In genomic region chr1:29286194-29286767, GRCh38 we compare ENCODE assay signal across 22 cellular contexts. TPM values are rescaled to one million over a fixed set of nuclear protein-coding genes. Genes with fewer than 3 reads are reported as not detected.
DNase-seq lines count a peak whose midpoint lies in the region; ATAC-seq and TF ChIP-seq lines count a peak whose summit lies in the region.
"Had no signal": no experiment of that assay in that cellular context is flagged by ENCODE, and none has a peak within 500 bp of the region (broad histone marks: within the 10 kb centered on the region; RNA-seq: fewer than 3 reads in every experiment).

No MANE protein-coding gene starts in this region.

- 94 to 97% methylated on average over 4 of the region's 4 CpGs for WGBS in heart right ventricle, 2 donors

- H3K27me3 Mint-ChIP-seq in type B pancreatic cell = no peaks in the 10 kb centered on the region
- H3K27me3 Mint-ChIP-seq in endothelial cell (ENCODE audit: unreplicated experiment) = peaks cover 7% of the 10 kb centered on the region

- no peaks in the 10 kb centered on the region for H3K9me3 Mint-ChIP-seq in type B pancreatic cell
- H3K9me3 Mint-ChIP-seq in activated naive CD4-positive, alpha-beta T cell treated with anti-CD3 and anti-CD28 coated beads, Interleukin-2, amount 50 U/mL, for 72 hours = no peaks in the 10 kb centered on the region
- H3K9me3 Mint-ChIP-seq in endothelial cell (ENCODE audit: unreplicated experiment) = no peaks in the 10 kb centered on the region
- H3K9me3 Mint-ChIP-seq: H9 had no signal

- H3K4me3 Mint-ChIP-seq in type B pancreatic cell (no peak overlapping the region), endothelial cell (ENCODE audit: unreplicated experiment) (no peak overlapping the region)
- H3K4me3 Mint-ChIP-seq: H9 had no signal

- H3K27me3 ChIP-seq in heart right ventricle = no peaks in the 10 kb centered on the region
- H3K27me3 ChIP-seq: SJSA1 had no signal

- intact Hi-C loops in cardiac septum (cut with DNase I) = no loop called here
- intact Hi-C loops in heart right ventricle (cut with DNase I) = no loop called here

- H3K27ac Mint-ChIP-seq in type B pancreatic cell = peak overlapping the region; percentile 1
- H3K27ac Mint-ChIP-seq in activated naive CD4-positive, alpha-beta T cell treated with anti-CD3 and anti-CD28 coated beads, Interleukin-2, amount 50 U/mL, for 72 hours = no peak overlapping the region
- H3K27ac Mint-ChIP-seq in endothelial cell (ENCODE audit: unreplicated experiment) = no peak overlapping the region
- H3K27ac Mint-ChIP-seq: H9 had no signal

- DNase-seq in cardiac septum (ENCODE audit: low spot score) = peak; percentile 29
- DNase-seq in heart right ventricle = no peak
- DNase-seq in amniotic epithelial cell (ENCODE audit: low read depth) = peak; percentile 58
- DNase-seq in islet precursor cell = peak; percentile 31
- no peak for DNase-seq in type B pancreatic cell (ENCODE audit: extremely low spot score, unreplicated experiment)
- DNase-seq in activated naive CD4-positive, alpha-beta T cell treated with anti-CD3 and anti-CD28 coated beads, Interleukin-2, amount 50 U/mL, for 72 hours (ENCODE audit: low spot score in 2 of 2) = no peak
- DNase-seq in endothelial cell (ENCODE audit: low spot score) = no peak
- DNase-seq in 8988T = no peak
- DNase-seq: AML-193, EL, GF-D8, H9, IMR-90, NCI-H1105 treated with DMSO at 0.1 percent for 48 hours, NCI-H1694, NCI-H2081 treated with DMSO at 0.1 percent for 48 hours, NCI-H2171 treated with DMSO at 0.1 percent for 48 hours, NCI-H526, OCI-M1 had no signal

- no peak for TF ChIP-seq CTCF in heart right ventricle (IDR thresholded peaks at IDR 0.05)
- TF ChIP-seq CTCF in type B pancreatic cell (conservative IDR thresholded peaks at IDR 0.05) = no peak
- TF ChIP-seq CTCF in endothelial cell (IDR thresholded peaks at IDR 0.05; ENCODE audit: unreplicated experiment) = no peak

- no peaks in the 10 kb centered on the region for H3K9me3 ChIP-seq in heart right ventricle
- H3K9me3 ChIP-seq: SJSA1 had no signal

- H3K36me3 ChIP-seq in heart right ventricle = no peaks in the 10 kb centered on the region
- H3K36me3 ChIP-seq: SJSA1 had no signal

- H3K36me3 Mint-ChIP-seq in type B pancreatic cell (no peaks in the 10 kb centered on the region), endothelial cell (ENCODE audit: low read depth, unreplicated experiment) (peaks cover 3% of the 10 kb centered on the region)
- no peaks in the 10 kb centered on the region for H3K36me3 Mint-ChIP-seq in activated naive CD4-positive, alpha-beta T cell treated with anti-CD3 and anti-CD28 coated beads, Interleukin-2, amount 50 U/mL, for 72 hours

- peaks cover 0 to 6% (median 0%) of the 10 kb centered on the region in 9 donors for H3K4me1 ChIP-seq in heart right ventricle

- ATAC-seq in heart right ventricle = no peak
- ATAC-seq in activated naive CD4-positive, alpha-beta T cell treated with anti-CD3 and anti-CD28 coated beads, Interleukin-2, amount 50 U/mL, for 72 hours = no peak
- ATAC-seq: Right ventricle myocardium inferior had no signal

- H3K4me1 Mint-ChIP-seq in type B pancreatic cell (ENCODE audit: unreplicated experiment) (peaks cover 9% of the 10 kb centered on the region), endothelial cell (ENCODE audit: unreplicated experiment) (peaks cover 6% of the 10 kb centered on the region)

- H3K4me3 ChIP-seq in heart right ventricle = no peak overlapping the region
- H3K4me3 ChIP-seq: SJSA1 had no signal

- H3K27ac ChIP-seq in heart right ventricle = no peak overlapping the region
- H3K27ac ChIP-seq: KMS-11, SJSA1 had no signal

RNA-seq across cellular contexts. Expression of gene PTPRU, which starts 50.0 kb away (rescaled TPM):
- total RNA-seq in cardiac septum (6.6 TPM), heart right ventricle (10 to 100 TPM in 8 of 10 donors, 1 to 10 TPM in 2; 8.6 to 29.8 (median 14.5) TPM), type B pancreatic cell (ENCODE audit: low replicate concordance) (66.6 and 129 TPM in 2 replicates), endothelial cell (ENCODE audit: unreplicated experiment) (19.0 TPM)
- 10 to 100 TPM; 13.5 to 15.7 TPM for polyA plus RNA-seq in heart right ventricle
- 1 to 10 TPM in 1 of 2 donors, not detected in 1; 2.0 TPM for total RNA-seq in activated naive CD4-positive, alpha-beta T cell treated with anti-CD3 and anti-CD28 coated beads, Interleukin-2, amount 50 U/mL, for 72 hours

RNA-seq across cellular contexts. Expression of gene MECR, which starts 55.5 kb away (rescaled TPM):
- total RNA-seq in cardiac septum (29.9 TPM), heart right ventricle (10 to 100 TPM; 27.8 to 45.6 (median 38.7) TPM), type B pancreatic cell (ENCODE audit: low replicate concordance) (28.7 and 30.5 TPM in 2 replicates), endothelial cell (ENCODE audit: unreplicated experiment) (20.2 TPM)
- 10 to 100 TPM; 31.1 to 39.9 TPM for polyA plus RNA-seq in heart right ventricle
- 10 to 100 TPM; 25.7 to 33.0 TPM for total RNA-seq in activated naive CD4-positive, alpha-beta T cell treated with anti-CD3 and anti-CD28 coated beads, Interleukin-2, amount 50 U/mL, for 72 hours

Comparison
In these comparisons a context has a peak if more than half of its experiments do, and no peak if none do; other contexts are left out.
1. DNase-seq: peak in cardiac septum (single experiment), amniotic epithelial cell (single experiment) and islet precursor cell (single experiment); none in heart right ventricle (0 of 2), type B pancreatic cell (single experiment), activated naive CD4-positive, alpha-beta T cell treated with anti-CD3 and anti-CD28 coated beads, Interleukin-2, amount 50 U/mL, for 72 hours (0 of 2), endothelial cell (single experiment) and 8988T (single experiment).